8 cellular contexts compared by ENCODE assay signal in genomic region chr5:151671979-151672378, GRCh38. TPM values are rescaled to one million over a fixed set of nuclear protein-coding genes. Genes with fewer than 3 reads are reported as not detected.
DNase-seq lines count a peak whose midpoint lies in the region; ATAC-seq and TF ChIP-seq lines count a peak whose summit lies in the region.

No MANE protein-coding gene starts in this region.

- H4K20me1 ChIP-seq in GM23248 (ENCODE audit: insufficient read depth) (peaks cover 5% of the 10 kb centered on the region), hepatocyte (ENCODE audit: insufficient read depth, poor library complexity, severe bottlenecking) (peaks cover 18% of the 10 kb centered on the region)

- H3K4me2 ChIP-seq in GM23248 (ENCODE audit: unreplicated experiment) = peak overlapping the region; percentile 29
- peak overlapping the region; percentile 22 for H3K4me2 ChIP-seq in hepatocyte

- H3K9me3 ChIP-seq in GM23248 (ENCODE audit: low read depth) = no peaks in the 10 kb centered on the region
- no peaks in the 10 kb centered on the region for H3K9me3 ChIP-seq in hepatocyte (ENCODE audit: low read depth)
- H3K9me3 ChIP-seq in gastrocnemius medialis = no peaks in the 10 kb centered on the region

- ATAC-seq in gastrocnemius medialis (peak; percentile 23 to 49), GM18870 (IDR thresholded peaks at IDR 0.05; ENCODE audit: unreplicated experiment) (no peak)

- no peaks in the 10 kb centered on the region for H3K9me2 ChIP-seq in GM23248 (ENCODE audit: insufficient read depth)
- H3K9me2 ChIP-seq in hepatocyte (replicated peaks; ENCODE audit: insufficient read depth) = no peaks in the 10 kb centered on the region

- no peak overlapping the region for H2AFZ ChIP-seq in GM23248
- H2AFZ ChIP-seq in hepatocyte = no peak overlapping the region

- no peak overlapping the region for H3K27ac Mint-ChIP-seq in endothelial cell (ENCODE audit: unreplicated experiment)

- H3F3A ChIP-seq in GM23248 (ENCODE audit: insufficient read depth) = peaks cover 96% of the 10 kb centered on the region

- WGBS in GM23248 (ENCODE audit: low coverage in 1 of 2, low lambda C conversion rate in 2 of 2, missing lambda C conversion rate in 2 of 2), 2 experiments = 17 to 24% methylated on average over 5 of the region's 5 CpGs
- WGBS in hepatocyte (ENCODE audit: low lambda C conversion rate, missing lambda C conversion rate) = 80% methylated on average over 5 of the region's 5 CpGs

- H3K4me1 ChIP-seq in GM23248 (ENCODE audit: insufficient read depth) = peaks cover 79% of the 10 kb centered on the region
- peaks cover 47% of the 10 kb centered on the region for H3K4me1 ChIP-seq in hepatocyte (ENCODE audit: insufficient read depth)
- H3K4me1 ChIP-seq in gastrocnemius medialis = peaks cover 30 to 56% of the 10 kb centered on the region in 2 donors

- peaks cover 3% of the 10 kb centered on the region for H3K27me3 Mint-ChIP-seq in endothelial cell (ENCODE audit: unreplicated experiment)

- intact Hi-C loops in gastrocnemius medialis (cut with DNase I; ENCODE audit: low total_unique reads) = no loop called here

- peaks cover 47% of the 10 kb centered on the region for H3K36me3 Mint-ChIP-seq in endothelial cell (ENCODE audit: low read depth, unreplicated experiment)

- no peak for TF ChIP-seq POLR2A in gastrocnemius medialis (IDR thresholded peaks at IDR 0.05)

- H3K4me3 ChIP-seq in GM23248 (no peak overlapping the region), cardiac fibroblast (replicated peaks in 1 of 2; ENCODE audit: low read depth in 2 of 2, low read length in 2 of 2) (no peak overlapping the region), hepatocyte (no peak overlapping the region), gastrocnemius medialis (no peak overlapping the region)

- peak overlapping the region; percentile 99 for H3K9ac ChIP-seq in GM23248

- TF ChIP-seq CTCF in cardiac fibroblast (IDR thresholded peaks at IDR 0.05; ENCODE audit: low read depth, low read length) (no peak), hepatocyte (IDR thresholded peaks at IDR 0.05; ENCODE audit: poor library complexity) (no peak), gastrocnemius medialis (IDR thresholded peaks at IDR 0.05 in 4 of 5, conservative IDR thresholded peaks at IDR 0.05 in 1 of 5) (no peak), endothelial cell (IDR thresholded peaks at IDR 0.05; ENCODE audit: unreplicated experiment) (no peak)

- peaks cover 92% of the 10 kb centered on the region for H3K36me3 ChIP-seq in GM23248 (ENCODE audit: low read depth)
- H3K36me3 ChIP-seq in hepatocyte (replicated peaks; ENCODE audit: insufficient read depth, low read depth) = no peaks in the 10 kb centered on the region
- peaks cover 0 to 52% of the 10 kb centered on the region in 2 donors for H3K36me3 ChIP-seq in gastrocnemius medialis

- no peaks in the 10 kb centered on the region for H3K9me3 Mint-ChIP-seq in endothelial cell (ENCODE audit: unreplicated experiment)

- H3K27me3 ChIP-seq in GM23248 (replicated peaks; ENCODE audit: insufficient read depth) (no peaks in the 10 kb centered on the region), hepatocyte (no peaks in the 10 kb centered on the region), gastrocnemius medialis (no peaks in the 10 kb centered on the region)

- H3K79me2 ChIP-seq in GM23248 (ENCODE audit: insufficient read depth) (peaks cover 97% of the 10 kb centered on the region), hepatocyte (peaks cover 14% of the 10 kb centered on the region)

- in situ Hi-C loops in GM23248 (cut with MboI) = no loop called here
- in situ Hi-C loops in gastrocnemius medialis (cut with MboI; ENCODE audit: low sequenced_read_pairs in 4 of 4) = no loop called here

- DNase-seq in GM23248 (peak; percentile 88), cardiac fibroblast (ENCODE audit: low read depth in 2 of 2) (peak; percentile 87 to 91), hepatocyte (ENCODE audit: low spot score) (peak; percentile 54), gastrocnemius medialis (no peak), endothelial cell (ENCODE audit: low spot score) (no peak), COLO668 (lab: John Stamatoyannopoulos, UW; ENCODE audit: unreplicated experiment) (no peak), NCI-H2196 treated with DMSO at 0.1 percent for 48 hours (lab: John Stamatoyannopoulos, UW; ENCODE audit: unreplicated experiment) (no peak)

- H3K4me1 Mint-ChIP-seq in endothelial cell (ENCODE audit: unreplicated experiment) = peaks cover 51% of the 10 kb centered on the region

- H3K4me3 Mint-ChIP-seq in endothelial cell (ENCODE audit: unreplicated experiment) = no peak overlapping the region

- H3K27ac ChIP-seq in GM23248 (peak overlapping the region; percentile 99), hepatocyte (peak overlapping the region; percentile 21), gastrocnemius medialis (peak overlapping the region; percentile 81 to 93 (median 88))

RNA-seq across cellular contexts. Expression of gene SPARC, which starts 14.7 kb away (rescaled TPM):
- 5,563 and 6,520 TPM in 2 replicates for total RNA-seq in GM23248 (2014; rRNA removed; shearing (Covaris generic))
- 20,092 and 20,398 TPM in 2 replicates for polyA plus RNA-seq in GM23248 (2016; fragmentation: Nextera tagmentation; extraction: Ambion mirVana)
- total RNA-seq in hepatocyte = 4,086 and 4,089 TPM in 2 replicates
- 15,889 and 16,729 TPM in 2 replicates for polyA plus RNA-seq in hepatocyte
- total RNA-seq in gastrocnemius medialis = 100 to 1,000 TPM in 3 of 4 donors, 10 to 100 TPM in 1; 87.7 to 209 (median 163) TPM
- 1,214 TPM for total RNA-seq in endothelial cell (ENCODE audit: unreplicated experiment)

Comparison
In these comparisons a context has a peak if more than half of its experiments do, and no peak if none do; other contexts are left out.
1. DNase-seq: peak in GM23248 (single experiment), cardiac fibroblast (2 of 2) and hepatocyte (single experiment); none in gastrocnemius medialis (0 of 2), endothelial cell (single experiment), COLO668 (single experiment) and NCI-H2196 treated with DMSO at 0.1 percent for 48 hours (single experiment).
2. H3K27ac ChIP-seq: peak in every context shown above with its lines; median percentile 99 in GM23248; 88 in gastrocnemius medialis; 21 in hepatocyte.